15 cellular contexts compared by ENCODE assay signal in genomic region chr13:51542358-51542972, GRCh38. TPM values are rescaled to one million over a fixed set of nuclear protein-coding genes. Genes with fewer than 3 reads are reported as not detected.
DNase-seq lines count a peak whose midpoint lies in the region; ATAC-seq and TF ChIP-seq lines count a peak whose summit lies in the region.
"Had no signal": no experiment of that assay in that cellular context is flagged by ENCODE, and none has a peak within 500 bp of the region (broad histone marks: within the 10 kb centered on the region; RNA-seq: fewer than 3 reads in every experiment).

No MANE protein-coding gene starts in this region.

- peak; percentile 59 for DNase-seq in DMS 273 (lab: John Stamatoyannopoulos, UW; ENCODE audit: unreplicated experiment)
- no peak for DNase-seq in DMS 273 treated with DMSO at 0.1 percent for 48 hours (lab: John Stamatoyannopoulos, UW)
- peak in 4 of 7 donors; percentile 31 to 44 (median 43) for DNase-seq in adrenal gland
- DNase-seq in left lung, result no peak
- DNase-seq in superior temporal gyrus (ENCODE audit: extremely low spot score), result peak; percentile 55
- no peak for DNase-seq in posterior vena cava (ENCODE audit: low spot score)
- DNase-seq in activated CD8-positive, alpha-beta T cell treated with anti-CD3 and anti-CD28 coated beads for 36 hours, result no peak
- no peak for DNase-seq in HCEC 1CT
- DNase-seq: 8988T; activated naive CD8-positive, alpha-beta T cell treated with anti-CD3 and anti-CD28 coated beads, Interleukin-2, amount 10 ng/mL, durations not matched to agents 7 days and 5 days; effector CD4-positive, alpha-beta T cell; Kasumi-1; NCI-H510A had no signal

- no peaks in the 10 kb centered on the region for H3K36me3 Mint-ChIP-seq in activated CD8-positive, alpha-beta T cell treated with anti-CD3 and anti-CD28 coated beads for 36 hours (ENCODE audit: low read depth)
- H3K36me3 Mint-ChIP-seq: activated naive CD8-positive, alpha-beta T cell treated with anti-CD3 and anti-CD28 coated beads, Interleukin-2, amount 10 ng/mL, durations not matched to agents 7 days and 5 days had no signal

- 33 to 44% (median 40%) methylated on average over 7 of the region's 7 CpGs for WGBS in adrenal gland, 4 donors

- H3K27ac ChIP-seq in adrenal gland, result peak overlapping the region in 3 of 5 donors; percentile 35 to 53 (median 46)
- no peak overlapping the region for H3K27ac ChIP-seq in left lung
- H3K27ac ChIP-seq: neutrophil, thoracic aorta had no signal

- ATAC-seq in left lung, result peak; percentile 63
- ATAC-seq in activated CD8-positive, alpha-beta T cell treated with anti-CD3 and anti-CD28 coated beads for 36 hours, result no peak

- CTCF ChIA-PET in activated CD8-positive, alpha-beta T cell treated with anti-CD3 and anti-CD28 coated beads for 36 hours (lab: Charles Lee), result interaction anchor here (0.6 kb wide), 1 partner anchor 9 kb away, joined by 3 read pairs; no protein-coding TSS in a partner anchor

- no peaks in the 10 kb centered on the region for H3K9me3 ChIP-seq in adrenal gland (replicated peaks in 1 of 3)
- no peaks in the 10 kb centered on the region for H3K9me3 ChIP-seq in left lung
- H3K9me3 ChIP-seq: neutrophil, thoracic aorta had no signal

- no peaks in the 10 kb centered on the region for H3K36me3 ChIP-seq in adrenal gland (replicated peaks in 1 of 2)
- no peaks in the 10 kb centered on the region for H3K36me3 ChIP-seq in left lung
- H3K36me3 ChIP-seq: neutrophil, thoracic aorta had no signal

- TF ChIP-seq CTCF in adrenal gland (IDR thresholded peaks at IDR 0.05), result no peak
- no peak for TF ChIP-seq CTCF in left lung (IDR thresholded peaks at IDR 0.05)
- no peak for TF ChIP-seq CTCF in activated CD8-positive, alpha-beta T cell treated with anti-CD3 and anti-CD28 coated beads for 36 hours (IDR thresholded peaks at IDR 0.05)

- H3K4me3 ChIP-seq in adrenal gland, result peak overlapping the region in 1 of 4 donors; percentile 34
- H3K4me3 ChIP-seq in left lung, result no peak overlapping the region
- H3K4me3 ChIP-seq: thoracic aorta had no signal

- H3K9me3 Mint-ChIP-seq in activated CD8-positive, alpha-beta T cell treated with anti-CD3 and anti-CD28 coated beads for 36 hours, result no peaks in the 10 kb centered on the region

- no peaks in the 10 kb centered on the region for H3K27me3 ChIP-seq in adrenal gland
- no peaks in the 10 kb centered on the region for H3K27me3 ChIP-seq in left lung

- no peaks in the 10 kb centered on the region for H3K27me3 Mint-ChIP-seq in activated CD8-positive, alpha-beta T cell treated with anti-CD3 and anti-CD28 coated beads for 36 hours

- peaks cover 9% of the 10 kb centered on the region for H3K4me1 Mint-ChIP-seq in activated CD8-positive, alpha-beta T cell treated with anti-CD3 and anti-CD28 coated beads for 36 hours (ENCODE audit: low read depth)

- peak in 1 of 2 donors; percentile 31 for TF ChIP-seq POLR2A in adrenal gland (IDR thresholded peaks at IDR 0.05)

- intact Hi-C loops in adrenal gland (cut with DNase I), result no loop called here
- intact Hi-C loops in left lung (cut with DNase I), result no loop called here
- intact Hi-C loops in posterior vena cava (cut with DNase I), result no loop called here
- intact Hi-C loops in activated CD8-positive, alpha-beta T cell treated with anti-CD3 and anti-CD28 coated beads for 36 hours (cut with micrococcal nuclease), result no loop called here

- H3K4me3 Mint-ChIP-seq in activated CD8-positive, alpha-beta T cell treated with anti-CD3 and anti-CD28 coated beads for 36 hours, result no peak overlapping the region
- H3K4me3 Mint-ChIP-seq: activated naive CD8-positive, alpha-beta T cell treated with anti-CD3 and anti-CD28 coated beads, Interleukin-2, amount 10 ng/mL, durations not matched to agents 7 days and 5 days had no signal

- no peak overlapping the region for H3K27ac Mint-ChIP-seq in activated CD8-positive, alpha-beta T cell treated with anti-CD3 and anti-CD28 coated beads for 36 hours
- H3K27ac Mint-ChIP-seq: activated naive CD8-positive, alpha-beta T cell treated with anti-CD3 and anti-CD28 coated beads, Interleukin-2, amount 10 ng/mL, durations not matched to agents 7 days and 5 days had no signal

- H3K4me1 ChIP-seq in adrenal gland (replicated peaks in 1 of 2) (peaks cover 18 to 21% of the 10 kb centered on the region in 2 donors), left lung (peaks cover 0 to 5% of the 10 kb centered on the region in 2 donors)

- POLR2A ChIA-PET in activated CD8-positive, alpha-beta T cell treated with anti-CD3 and anti-CD28 coated beads for 36 hours (lab: Charles Lee), result interaction anchor here (0.6 kb wide), 1 partner anchor 170 kb away, joined by 3 read pairs; no protein-coding TSS in a partner anchor

RNA-seq across cellular contexts. Expression of gene WDFY2, which starts 41.8 kb away (rescaled TPM):
- total RNA-seq in adrenal gland (10 to 100 TPM; 14.9 to 38.6 (median 29.0) TPM), left lung (10 to 100 TPM in 1 of 2 donors, 1 to 10 TPM in 1; 9.7 to 15.4 TPM), posterior vena cava (10 to 100 TPM; 10.6 to 13.0 TPM)
- polyA plus RNA-seq in adrenal gland, result 10 to 100 TPM; 13.2 to 22.2 (median 16.6) TPM
- total RNA-seq in activated CD8-positive, alpha-beta T cell treated with anti-CD3 and anti-CD28 coated beads for 36 hours, result 10 to 100 TPM; 11.2 to 11.6 TPM

Comparison
In these comparisons a context has a peak if more than half of its experiments do, and no peak if none do; other contexts are left out.
1. DNase-seq: peak in DMS 273 (single experiment), adrenal gland (4 of 7) and superior temporal gyrus (single experiment); none in DMS 273 treated with DMSO at 0.1 percent for 48 hours (single experiment), left lung (0 of 2), posterior vena cava (single experiment), activated CD8-positive, alpha-beta T cell treated with anti-CD3 and anti-CD28 coated beads for 36 hours (single experiment) and HCEC 1CT (single experiment).
2. H3K27ac ChIP-seq: peak in adrenal gland (3 of 5); none in left lung (0 of 2).